ENCODE assay signal across 1 cellular context in the genomic region with DNA sequence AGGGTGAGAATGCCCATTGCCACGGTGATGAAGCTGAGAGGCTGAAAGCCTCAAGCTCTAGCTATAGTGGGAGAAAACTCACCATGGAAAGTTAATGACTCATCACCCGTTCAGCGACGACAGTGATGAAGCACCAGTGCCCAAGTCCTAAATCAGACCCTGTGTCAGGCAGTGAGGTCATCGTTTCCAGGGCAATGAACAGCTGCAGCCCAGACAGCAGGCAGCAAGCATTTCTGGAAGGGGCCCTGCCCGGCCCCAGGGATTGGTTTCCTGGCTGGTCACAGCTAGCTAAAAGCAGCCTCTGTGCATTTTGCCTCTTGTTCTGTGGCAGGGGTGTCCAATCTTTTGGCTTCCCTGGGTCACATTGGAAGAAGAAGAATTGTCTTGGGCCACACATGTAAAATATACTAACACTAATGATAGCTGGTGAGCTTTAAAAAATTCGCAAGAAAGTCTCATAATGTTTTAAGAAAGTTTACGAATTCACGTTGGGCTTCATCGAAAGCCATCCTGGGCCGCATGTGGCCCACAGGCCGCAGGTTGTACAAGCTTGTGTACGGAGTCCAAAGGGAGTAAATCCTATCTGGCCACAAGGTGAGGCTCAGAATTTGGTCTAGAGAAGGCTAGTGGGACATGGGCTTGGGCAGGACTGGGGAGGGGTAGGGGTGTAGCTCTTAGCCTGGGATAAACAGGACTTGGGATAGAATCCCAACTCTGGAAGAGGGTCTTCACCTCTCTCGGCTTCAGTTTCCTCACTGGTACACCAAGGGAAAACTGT.
TF ChIP-seq lines count a peak whose summit lies in the region.

No MANE protein-coding gene starts in this region.

TF ChIP-seq in neural cell, 6 proteins besides CTCF, POLR2A, EP300 and RAD21:
- no peak for TF ChIP-seq SMC3 (conservative IDR thresholded peaks at IDR 0.05; ENCODE audit: poor library complexity)
- no peak for TF ChIP-seq TAF1 (IDR thresholded peaks at IDR 0.05; ENCODE audit: low read depth)
- TF ChIP-seq EZH2 (IDR thresholded peaks at IDR 0.05; ENCODE audit: borderline replicate concordance, insufficient read depth, low read length, poor library complexity, severe bottlenecking) = no peak
- TF ChIP-seq REST (IDR thresholded peaks at IDR 0.05; ENCODE audit: borderline replicate concordance) = no peak
- no peak for TF ChIP-seq POLR2AphosphoS5 (IDR thresholded peaks at IDR 0.05)
- TF ChIP-seq MXI1 (conservative IDR thresholded peaks at IDR 0.05; ENCODE audit: poor library complexity, severe bottlenecking) = no peak
